1 cellular context compared by ENCODE assay signal in genomic region chr22:20308806-20309650, GRCh38.
TF ChIP-seq lines count a peak whose summit lies in the region.

No MANE protein-coding gene starts in this region.

TF ChIP-seq in K562, 482 proteins besides CTCF, POLR2A, EP300 and RAD21 (continued from another document):
- TF ChIP-seq ZNF143 (CRISPR knock-in tag; IDR thresholded peaks at IDR 0.05) (0 out of 2 replicates have a peak, but pooled peaks have one; percentile 13), ZNF511 (CRISPR knock-in tag; IDR thresholded peaks at IDR 0.05) (0 out of 2 replicates have a peak, but pooled peaks have one; percentile 21)
